Comparison of ENCODE assay signal across 8 cellular contexts in the genomic region with DNA sequence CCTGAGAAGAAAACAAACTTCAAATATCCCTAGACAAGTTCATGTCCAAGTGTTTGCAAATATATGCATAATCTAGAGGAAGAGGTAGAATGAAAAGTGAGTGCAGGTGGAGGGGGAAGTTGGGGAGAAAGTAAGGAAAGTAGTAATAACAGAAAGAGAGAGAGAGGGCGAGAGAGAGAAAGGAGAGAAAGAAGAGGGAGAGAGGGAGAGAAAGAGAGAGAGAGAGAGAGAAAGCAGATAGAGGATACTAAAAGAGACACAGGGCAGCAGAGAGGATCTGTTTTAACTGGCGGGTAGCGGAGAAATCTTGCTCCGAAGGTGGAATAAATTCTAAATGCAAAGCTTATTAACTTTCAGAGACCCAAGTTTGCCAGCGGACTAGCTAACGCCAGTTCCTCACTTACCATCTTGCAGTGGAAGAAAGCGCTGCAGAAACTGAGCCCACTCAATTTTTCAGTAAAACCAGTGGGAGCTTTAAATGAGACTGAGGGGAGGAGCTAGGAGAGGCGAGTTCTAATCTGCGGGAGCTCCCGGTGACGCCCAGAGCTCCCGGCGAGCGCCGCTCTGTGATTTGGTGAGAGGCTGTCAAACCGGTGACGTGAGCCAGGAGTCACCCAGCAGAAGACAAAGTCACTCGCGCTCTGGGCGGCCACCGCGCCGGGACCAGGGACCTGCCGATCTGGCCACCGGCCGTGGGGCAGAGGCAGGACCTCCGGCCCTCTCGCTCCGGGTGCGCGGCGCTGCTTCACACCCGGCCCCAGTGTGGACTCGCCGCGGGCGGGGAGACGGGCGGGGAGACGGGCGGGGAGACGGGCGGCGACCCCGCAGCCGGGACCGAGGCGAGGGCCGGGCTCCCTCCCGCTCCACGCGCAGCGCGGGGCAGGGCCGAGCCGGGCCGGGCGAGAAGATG. TPM values are rescaled to one million over a fixed set of nuclear protein-coding genes. Genes with fewer than 3 reads are reported as not detected.
DNase-seq lines count a peak whose midpoint lies in the region; ATAC-seq and TF ChIP-seq lines count a peak whose summit lies in the region.

A gene with protein sequence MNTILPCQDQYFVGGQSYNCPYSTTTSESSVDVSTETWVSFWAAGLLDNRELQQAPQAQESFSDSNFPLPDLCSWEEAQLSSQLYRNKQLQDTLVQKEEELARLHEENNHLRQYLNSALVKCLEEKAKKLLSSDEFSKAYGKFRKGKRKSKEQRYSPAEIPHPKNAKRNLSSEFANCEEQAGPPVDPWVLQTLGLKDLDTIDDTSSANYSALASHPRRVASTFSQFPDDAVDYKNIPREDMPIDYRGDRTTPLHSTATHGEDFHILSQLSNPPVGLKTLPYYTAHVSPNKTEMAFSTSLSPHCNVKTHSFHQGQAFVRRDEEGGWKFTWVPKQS (minus strand): TSS at position 486 of the 910 bp plus-strand sequence. CDS start 79 bp downstream, at position 407.

- CTCF ChIA-PET in A673 (lab: Charles Lee), result no interaction called here

- H2AK5ac ChIP-seq in trophoblast cell (ENCODE audit: low read length), result no peak within 1 kb of the TSS

- 80% methylated on average over 1 of the region's 58 CpGs for WGBS in trophoblast cell (ENCODE audit: extremely low coverage, insufficient coverage, insufficient read length)

- ATAC-seq in GM18508 (IDR thresholded peaks at IDR 0.05; ENCODE audit: insufficient read depth, unreplicated experiment), result peak; percentile 77
- ATAC-seq in HG02973 (IDR thresholded peaks at IDR 0.05; ENCODE audit: unreplicated experiment), result peak; percentile 83

- H3K27me3 ChIP-seq in A673 (replicated peaks; ENCODE audit: insufficient read depth, low read depth, low read length, poor library complexity) (no peaks in the 10 kb centered on the region), OCI-LY3 (ENCODE audit: low read depth, low read length) (no peaks in the 10 kb centered on the region), left ventricle myocardium inferior (ENCODE audit: low read depth) (no peaks in the 10 kb centered on the region), trophoblast cell (ENCODE audit: insufficient read depth, low read length) (peaks cover 3% of the 10 kb centered on the region)

- peak within 1 kb of the TSS; percentile 62 for H4K12ac ChIP-seq in trophoblast cell (ENCODE audit: low read depth, low read length)

- intact Hi-C loops in A673 (cut with micrococcal nuclease; ENCODE audit: unreplicated experiment), result no loop called here
- intact Hi-C loops in left ventricle myocardium inferior (cut with micrococcal nuclease), result no loop called here

- no peaks in the 10 kb centered on the region for H3K36me3 ChIP-seq in A673 (ENCODE audit: insufficient read depth, low read length, poor library complexity, severe bottlenecking)
- H3K36me3 ChIP-seq in OCI-LY3 (replicated peaks; ENCODE audit: low read depth, low read length), result no peaks in the 10 kb centered on the region
- H3K36me3 ChIP-seq in left ventricle myocardium inferior, result no peaks in the 10 kb centered on the region
- no peaks in the 10 kb centered on the region for H3K36me3 ChIP-seq in trophoblast cell (ENCODE audit: control insufficient read depth in 1 of 2, insufficient read depth in 2 of 2, low read length in 2 of 2)

- H3K14ac ChIP-seq in trophoblast cell (ENCODE audit: low read length), result peak within 1 kb of the TSS; percentile 64

- TF ChIP-seq CTCF in A673 (conservative IDR thresholded peaks at IDR 0.05; ENCODE audit: low read depth, low read length) (no peak), OCI-LY3 (IDR thresholded peaks at IDR 0.05; ENCODE audit: low read depth, low read length) (no peak), left ventricle myocardium inferior (IDR thresholded peaks at IDR 0.05; ENCODE audit: borderline replicate concordance) (no peak)

- peak within 1 kb of the TSS; percentile 26 for H4K91ac ChIP-seq in trophoblast cell (ENCODE audit: low read depth, low read length)

- BruUV-seq in A673 (replicated peaks; lab: Mats Ljungman, UMichigan), result no TSS peak

- no peak within 1 kb of the TSS for H2BK12ac ChIP-seq in trophoblast cell (ENCODE audit: low read length)

- H3K4me3 ChIP-seq in A673 (ENCODE audit: low read depth, low read length, poor library complexity, severe bottlenecking) (peak within 1 kb of the TSS; percentile 75), OCI-LY3 (ENCODE audit: low read length) (peak within 1 kb of the TSS; percentile 80), left ventricle myocardium inferior (peak within 1 kb of the TSS; percentile 82), trophoblast cell (ENCODE audit: low read depth, low read length) (peak within 1 kb of the TSS; percentile 87)

- H3K27ac ChIP-seq in A673 (ENCODE audit: low read depth, low read length, poor library complexity, severe bottlenecking) (peak within 1 kb of the TSS; percentile 66), OCI-LY3 (ENCODE audit: low read length) (no peak within 1 kb of the TSS), left ventricle myocardium inferior (replicated peaks) (peak within 1 kb of the TSS; percentile 93), trophoblast cell (ENCODE audit: low read depth, low read length) (no peak within 1 kb of the TSS)

- no peak within 1 kb of the TSS for H3K23ac ChIP-seq in trophoblast cell (ENCODE audit: low read length)

- no peak within 1 kb of the TSS for H2BK120ac ChIP-seq in trophoblast cell (ENCODE audit: insufficient read depth, low read length, poor library complexity)

- H3K9ac ChIP-seq in OCI-LY3 (ENCODE audit: low read length), result peak within 1 kb of the TSS; percentile 41
- H3K9ac ChIP-seq in trophoblast cell (ENCODE audit: low read length), result no peak within 1 kb of the TSS

- no peaks in the 10 kb centered on the region for H3K9me3 ChIP-seq in A673 (ENCODE audit: low read depth, low read length, poor library complexity, severe bottlenecking)
- no peaks in the 10 kb centered on the region for H3K9me3 ChIP-seq in OCI-LY3 (ENCODE audit: insufficient read depth, low read length)
- H3K9me3 ChIP-seq in left ventricle myocardium inferior (replicated peaks), result no peaks in the 10 kb centered on the region
- H3K9me3 ChIP-seq in trophoblast cell (ENCODE audit: insufficient read depth, low read depth, low read length), result no peaks in the 10 kb centered on the region

- H3K4me1 ChIP-seq in A673 (ENCODE audit: insufficient read depth, low read length, poor library complexity, severe bottlenecking) (no peaks in the 10 kb centered on the region), OCI-LY3 (ENCODE audit: low read length) (no peaks in the 10 kb centered on the region), left ventricle myocardium inferior (peaks cover 25% of the 10 kb centered on the region), trophoblast cell (ENCODE audit: control insufficient read depth in 1 of 2, insufficient read depth in 2 of 2, low read length in 2 of 2) (no peaks in the 10 kb centered on the region)

- H3K4me2 ChIP-seq in OCI-LY3 (ENCODE audit: low read length), result peak within 1 kb of the TSS; percentile 67
- peak within 1 kb of the TSS; percentile 88 for H3K4me2 ChIP-seq in trophoblast cell (ENCODE audit: low read length)

- H2AFZ ChIP-seq in OCI-LY3 (ENCODE audit: low read depth, low read length) (peak within 1 kb of the TSS; percentile 66; the same call in 1 of the 2 replicates), trophoblast cell (ENCODE audit: insufficient read depth, low read length, poor library complexity) (peak within 1 kb of the TSS; percentile 66)

- H3K4ac ChIP-seq in trophoblast cell (ENCODE audit: low read depth, low read length), result no peak within 1 kb of the TSS

- DNase-seq in A673 (ENCODE audit: low spot score), result peak; percentile 93
- DNase-seq in anterior cingulate cortex (lab: John Stamatoyannopoulos, UW), result peak in 56 of 58 donors; percentile 7 to 87 (median 62)
- DNase-seq in left ventricle myocardium inferior, result peak; percentile 86
- DNase-seq in trophoblast cell, result peak; percentile 78 to 87
- no peak for DNase-seq in AML-193 (lab: John Stamatoyannopoulos, UW)

- peaks cover 2% of the 10 kb centered on the region for H3K79me1 ChIP-seq in trophoblast cell (ENCODE audit: low read length)

- no peaks in the 10 kb centered on the region for H4K20me1 ChIP-seq in OCI-LY3 (ENCODE audit: insufficient read depth, low read length)

- peak within 1 kb of the TSS; percentile 53 for H3K18ac ChIP-seq in trophoblast cell (ENCODE audit: low read length)

- H3K79me2 ChIP-seq in OCI-LY3 (ENCODE audit: low read length) (no peaks in the 10 kb centered on the region), trophoblast cell (ENCODE audit: control insufficient read depth, insufficient read depth, low read length, poor library complexity) (peaks cover 4% of the 10 kb centered on the region)

- H4K8ac ChIP-seq in trophoblast cell (ENCODE audit: low read depth, low read length), result peak within 1 kb of the TSS; percentile 82

- H2BK5ac ChIP-seq in trophoblast cell (ENCODE audit: low read depth, low read length, poor library complexity), result no peak within 1 kb of the TSS

- POLR2A ChIA-PET in A673 (lab: Charles Lee; ENCODE audit: low non-redundant PET), result interaction anchor here (0.6 kb wide), 1 partner anchor 107 kb away, joined by 3 read pairs; no protein-coding TSS in a partner anchor

RNA-seq across cellular contexts. Expression of the gene that starts here (rescaled TPM):
- total RNA-seq in A673 (2021) (1.9 and 3.7 TPM in 2 replicates), left ventricle myocardium inferior (2.2 TPM)
- polyA plus RNA-seq in trophoblast cell (2013), result 0.38 and 0.43 TPM in 2 replicates

Comparison
In these comparisons a context has a peak if more than half of its experiments do, and no peak if none do; other contexts are left out.
1. DNase-seq: peak in A673 (single experiment), anterior cingulate cortex (56 of 58), left ventricle myocardium inferior (single experiment) and trophoblast cell (2 of 2); none in AML-193 (0 of 2).
2. H3K27ac ChIP-seq: peak in A673 (single experiment) and left ventricle myocardium inferior (single experiment); none in OCI-LY3 (single experiment) and trophoblast cell (single experiment).
3. Peak in every context shown above with its lines, with median percentiles within 50 percentile points of each other: H3K4me3 ChIP-seq.